Comparison of ENCODE assay signal across 12 cellular contexts in the genomic region with DNA sequence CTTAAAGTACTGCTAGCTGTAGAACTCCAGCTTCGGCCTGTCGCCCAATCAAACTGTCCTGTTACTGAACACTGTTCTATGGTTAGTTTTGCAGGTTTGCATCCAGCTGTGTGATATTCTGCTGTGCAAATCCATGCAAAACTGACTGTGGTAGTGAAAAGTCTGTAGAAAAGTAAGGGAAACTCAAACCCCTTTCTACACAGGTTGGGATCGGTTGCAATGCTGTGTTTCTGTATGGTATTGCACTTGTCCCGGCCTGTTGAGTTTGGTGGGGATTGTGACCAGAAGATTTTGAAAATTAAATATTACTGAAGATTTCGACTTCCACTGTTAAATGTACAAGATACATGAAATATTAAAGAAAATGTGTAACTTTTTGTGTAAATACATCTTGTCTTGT. TPM values are rescaled to one million over a fixed set of nuclear protein-coding genes. Genes with fewer than 3 reads are reported as not detected.
DNase-seq lines count a peak whose midpoint lies in the region; ATAC-seq, FAIRE-seq and TF ChIP-seq lines count a peak whose summit lies in the region.
"Had no signal": no experiment of that assay in that cellular context is flagged by ENCODE, and none has a peak within 500 bp of the region (broad histone marks: within the 10 kb centered on the region; RNA-seq: fewer than 3 reads in every experiment).

No MANE protein-coding gene starts in this region.

- H4K91ac ChIP-seq in neuronal stem cell (ENCODE audit: low read depth, low read length, poor library complexity), result no peak overlapping the region

- FAIRE-seq in astrocyte (lab: Jason Lieb, UNC), result no peak

- peaks cover 52% of the 10 kb centered on the region for H3K4me1 Mint-ChIP-seq in activated CD4-positive, alpha-beta T cell treated with anti-CD3 and anti-CD28 coated beads for 36 hours
- peaks cover 30% of the 10 kb centered on the region for H3K4me1 Mint-ChIP-seq in astrocyte (ENCODE audit: low read depth, unreplicated experiment)

- DNase-seq in activated CD4-positive, alpha-beta T cell treated with anti-CD3 and anti-CD28 coated beads for 36 hours, result no peak
- DNase-seq in activated CD4-positive, alpha-beta T cell treated with anti-CD3 and anti-CD28 coated beads, Interleukin-2, amount 50 U/mL, for 4 hours, result no peak
- DNase-seq in astrocyte (ENCODE audit: low read depth) (no peak), neuronal stem cell (ENCODE audit: low spot score) (no peak), foreskin melanocyte (no peak), body of pancreas (no peak)
- DNase-seq: ACHN, activated gamma-delta T cell, Peyer's patch, spleen had no signal

- no peak overlapping the region for H3K4ac ChIP-seq in neuronal stem cell (ENCODE audit: low read length)

- POLR2A ChIA-PET in activated CD4-positive, alpha-beta T cell treated with anti-CD3 and anti-CD28 coated beads for 36 hours (lab: Charles Lee), result no interaction called here

- H3K4me3 Mint-ChIP-seq in activated CD4-positive, alpha-beta T cell treated with anti-CD3 and anti-CD28 coated beads for 36 hours, result peak overlapping the region; percentile 92
- peak overlapping the region; percentile 95 for H3K4me3 Mint-ChIP-seq in astrocyte (ENCODE audit: unreplicated experiment)

- H3K9ac ChIP-seq in KMS-11 (no peak overlapping the region), astrocyte (ENCODE audit: low read length) (peak overlapping the region; percentile 81), neuronal stem cell (ENCODE audit: low read depth, low read length, poor library complexity) (no peak overlapping the region)

- no CpG with 5 or more reads among the region's 5 CpGs for WGBS in neuronal stem cell (ENCODE audit: extremely low coverage in 2 of 2, insufficient read length in 2 of 2, insufficient replicate concordance in 1 of 2), 2 donors
- WGBS in body of pancreas, 2 donors, result 92 to 93% methylated on average over 5 of the region's 5 CpGs

- peaks cover 72% of the 10 kb centered on the region for H3K36me3 Mint-ChIP-seq in activated CD4-positive, alpha-beta T cell treated with anti-CD3 and anti-CD28 coated beads for 36 hours (ENCODE audit: low read depth)
- H3K36me3 Mint-ChIP-seq in astrocyte (ENCODE audit: low read depth, unreplicated experiment), result no peaks in the 10 kb centered on the region

- no peaks in the 10 kb centered on the region for H3K9me3 Mint-ChIP-seq in activated CD4-positive, alpha-beta T cell treated with anti-CD3 and anti-CD28 coated beads for 36 hours (ENCODE audit: low read depth)
- no peaks in the 10 kb centered on the region for H3K9me3 Mint-ChIP-seq in astrocyte (ENCODE audit: unreplicated experiment)

- H3K27ac Mint-ChIP-seq in activated CD4-positive, alpha-beta T cell treated with anti-CD3 and anti-CD28 coated beads for 36 hours, result peak overlapping the region; percentile 58
- no peak overlapping the region for H3K27ac Mint-ChIP-seq in astrocyte (ENCODE audit: unreplicated experiment)

- no peak overlapping the region for H4K8ac ChIP-seq in neuronal stem cell (ENCODE audit: low read depth, low read length)

- peaks cover 38% of the 10 kb centered on the region for H3K79me2 ChIP-seq in KMS-11 (ENCODE audit: insufficient read depth, low read depth)
- H3K79me2 ChIP-seq in astrocyte (ENCODE audit: insufficient read depth, low read length), result peaks cover 56% of the 10 kb centered on the region

- H3K4me1 ChIP-seq in KMS-11 (ENCODE audit: low read depth, poor library complexity, severe bottlenecking) (peaks cover 27% of the 10 kb centered on the region), astrocyte (ENCODE audit: insufficient read depth, low read length) (peaks cover 23% of the 10 kb centered on the region), neuronal stem cell (ENCODE audit: control insufficient read depth in 2 of 2, insufficient read depth in 1 of 2, low read depth in 1 of 2, low read length in 2 of 2) (peaks cover 8 to 25% of the 10 kb centered on the region in 2 donors), body of pancreas (peaks cover 38% of the 10 kb centered on the region)

- H2BK12ac ChIP-seq in neuronal stem cell (ENCODE audit: low read length), result no peak overlapping the region

- intact Hi-C loops in activated CD4-positive, alpha-beta T cell treated with anti-CD3 and anti-CD28 coated beads for 36 hours (cut with DNase I, micrococcal nuclease), result no loop called here
- intact Hi-C loops in body of pancreas (cut with DNase I), result no loop called here

- H3K27me3 ChIP-seq in KMS-11 (ENCODE audit: insufficient read depth, low read depth), result no peaks in the 10 kb centered on the region
- H3K27me3 ChIP-seq in astrocyte (ENCODE audit: insufficient read depth, low read length), result peaks cover 5% of the 10 kb centered on the region
- H3K27me3 ChIP-seq in neuronal stem cell (ENCODE audit: control insufficient read depth in 3 of 3, insufficient read depth in 3 of 3, low read depth in 1 of 3, low read length in 3 of 3), result peaks cover 0 to 4% (median 0%) of the 10 kb centered on the region in 3 experiments
- H3K27me3 ChIP-seq in body of pancreas, result no peaks in the 10 kb centered on the region
- H3K27me3 ChIP-seq: Peyer's patch, spleen had no signal

- no peak overlapping the region for H2AK5ac ChIP-seq in neuronal stem cell (ENCODE audit: low read depth, low read length)

- H2BK15ac ChIP-seq in neuronal stem cell (ENCODE audit: low read length), result no peak overlapping the region

- H3K4me2 ChIP-seq in KMS-11 (peak overlapping the region; percentile 91), astrocyte (ENCODE audit: low read length) (peak overlapping the region; percentile 83), neuronal stem cell (ENCODE audit: insufficient read depth, low read length, poor library complexity, severe bottlenecking) (peak overlapping the region; percentile 57)

- H3K9me3 ChIP-seq in astrocyte (ENCODE audit: insufficient read depth, low read depth, low read length), result no peaks in the 10 kb centered on the region
- H3K9me3 ChIP-seq in neuronal stem cell (replicated peaks in 1 of 2; ENCODE audit: control insufficient read depth in 2 of 2, insufficient read depth in 1 of 2, low read depth in 1 of 2, low read length in 2 of 2), result no peaks in the 10 kb centered on the region
- no peaks in the 10 kb centered on the region for H3K9me3 ChIP-seq in body of pancreas
- H3K9me3 ChIP-seq: Peyer's patch, spleen had no signal

- no peak overlapping the region for H3K14ac ChIP-seq in neuronal stem cell (ENCODE audit: low read length)

- H4K20me1 ChIP-seq in KMS-11 (ENCODE audit: insufficient read depth), result peaks cover 36% of the 10 kb centered on the region; the same call in 1 of the 2 replicates
- peaks cover 57% of the 10 kb centered on the region for H4K20me1 ChIP-seq in astrocyte (ENCODE audit: insufficient read depth, low read length)

- CTCF ChIA-PET in activated CD4-positive, alpha-beta T cell treated with anti-CD3 and anti-CD28 coated beads for 36 hours (lab: Charles Lee), result interaction anchor here (1.4 to 2.0 kb wide), 2 partner anchors 22 to 36 kb away, joined by 5 to 8 read pairs; no protein-coding TSS in a partner anchor

- H2BK5ac ChIP-seq in neuronal stem cell (ENCODE audit: low read length), result no peak overlapping the region

- H3K27ac ChIP-seq in KMS-11 (no peak overlapping the region), astrocyte (ENCODE audit: low read depth, low read length) (no peak overlapping the region), neuronal stem cell (replicated peaks; ENCODE audit: low read length) (no peak overlapping the region), body of pancreas (no peak overlapping the region)
- H3K27ac ChIP-seq: Peyer's patch, spleen had no signal

- TF ChIP-seq CTCF in KMS-11 (conservative IDR thresholded peaks at IDR 0.05; ENCODE audit: low read depth, low read length), result no peak
- no peak for TF ChIP-seq CTCF in astrocyte (IDR thresholded peaks at IDR 0.05; ENCODE audit: insufficient read depth, low read depth, low read length)
- TF ChIP-seq CTCF in body of pancreas (IDR thresholded peaks at IDR 0.05), result no peak

- no peak overlapping the region for H3K4me3 ChIP-seq in KMS-11 (IDR thresholded peaks at IDR 0.05; ENCODE audit: insufficient read depth, low read depth, low read length)
- H3K4me3 ChIP-seq in astrocyte (ENCODE audit: insufficient read depth, low read depth, low read length), result peak overlapping the region; percentile 80
- peak overlapping the region; percentile 1 to 88 for H3K4me3 ChIP-seq in neuronal stem cell (ENCODE audit: low read length in 2 of 2)
- no peak overlapping the region for H3K4me3 ChIP-seq in body of pancreas
- H3K4me3 ChIP-seq: Peyer's patch, spleen had no signal

- H3K36me3 ChIP-seq in KMS-11 (ENCODE audit: insufficient read depth), result peaks cover 31% of the 10 kb centered on the region; the same call in 1 of the 2 replicates
- H3K36me3 ChIP-seq in astrocyte (ENCODE audit: insufficient read depth, low read length), result peaks cover 44% of the 10 kb centered on the region
- H3K36me3 ChIP-seq in neuronal stem cell (replicated peaks in 1 of 2; ENCODE audit: control insufficient read depth in 2 of 2, insufficient read depth in 2 of 2, low read length in 2 of 2), result peaks cover 19 to 71% of the 10 kb centered on the region in 2 donors
- H3K36me3 ChIP-seq in body of pancreas (replicated peaks in 1 of 2; ENCODE audit: insufficient read depth in 1 of 2, low read depth in 2 of 2), result peaks cover 0 to 8% of the 10 kb centered on the region in 2 donors

- no peak overlapping the region for H2AFZ ChIP-seq in KMS-11 (ENCODE audit: low read depth)
- H2AFZ ChIP-seq in astrocyte (ENCODE audit: low read depth, low read length), result no peak overlapping the region
- no peak overlapping the region for H2AFZ ChIP-seq in neuronal stem cell (ENCODE audit: low read length)

- H3K18ac ChIP-seq in neuronal stem cell (ENCODE audit: low read length), result no peak overlapping the region

- H3K27me3 Mint-ChIP-seq in activated CD4-positive, alpha-beta T cell treated with anti-CD3 and anti-CD28 coated beads for 36 hours, result no peaks in the 10 kb centered on the region
- peaks cover under 1% of the 10 kb centered on the region for H3K27me3 Mint-ChIP-seq in astrocyte (ENCODE audit: low read depth, unreplicated experiment)

- H3K23ac ChIP-seq in neuronal stem cell (ENCODE audit: low read depth, low read length, poor library complexity), result no peak overlapping the region

- no peak for TF ChIP-seq POLR2A in body of pancreas (IDR thresholded peaks at IDR 0.05)

- H2BK120ac ChIP-seq in neuronal stem cell (ENCODE audit: low read depth, low read length), result no peak overlapping the region

- H3K79me1 ChIP-seq in neuronal stem cell (ENCODE audit: low read depth, low read length), result no peaks in the 10 kb centered on the region

- ATAC-seq in activated CD4-positive, alpha-beta T cell treated with anti-CD3 and anti-CD28 coated beads for 36 hours, result no peak
- no peak for ATAC-seq in GM18909 (IDR thresholded peaks at IDR 0.05; ENCODE audit: poor library complexity, unreplicated experiment)
- no peak for ATAC-seq in body of pancreas

RNA-seq across cellular contexts. Expression of a gene that starts 3.6 kb away (rescaled TPM):
- total RNA-seq in activated CD4-positive, alpha-beta T cell treated with anti-CD3 and anti-CD28 coated beads for 36 hours, result 10 to 100 TPM; 13.8 to 26.7 TPM
- total RNA-seq in astrocyte (4.2 and 6.3 TPM in 2 replicates), body of pancreas (1 to 10 TPM; 7.5 to 9.6 TPM)
- 5.1 TPM for polyA plus RNA-seq in neuronal stem cell (2013, experiment 1 of 2)
- polyA plus RNA-seq in neuronal stem cell (2013, experiment 2 of 2), result 5.2 TPM

RNA-seq across cellular contexts. Expression of a gene that starts 47.3 kb away (rescaled TPM):
- total RNA-seq in activated CD4-positive, alpha-beta T cell treated with anti-CD3 and anti-CD28 coated beads for 36 hours, result under 1 TPM; 0.63 to 0.66 TPM
- total RNA-seq in astrocyte (0.67 and 1.1 TPM in 2 replicates), body of pancreas (not detected)
- polyA plus RNA-seq in neuronal stem cell (2013, experiment 1 of 2), result 0.18 TPM
- polyA plus RNA-seq in neuronal stem cell (2013, experiment 2 of 2), result 0.25 TPM

Comparison
In these comparisons a context has a peak if more than half of its experiments do, and no peak if none do; other contexts are left out.
1. H3K4me3 ChIP-seq: peak in astrocyte (single experiment) and neuronal stem cell (2 of 2); none in KMS-11 (single experiment) and body of pancreas (0 of 2).
2. Peak in every context shown above with its lines, with median percentiles within 50 percentile points of each other: H3K4me2 ChIP-seq.